1 cellular context compared by ENCODE assay signal in the genomic region with DNA sequence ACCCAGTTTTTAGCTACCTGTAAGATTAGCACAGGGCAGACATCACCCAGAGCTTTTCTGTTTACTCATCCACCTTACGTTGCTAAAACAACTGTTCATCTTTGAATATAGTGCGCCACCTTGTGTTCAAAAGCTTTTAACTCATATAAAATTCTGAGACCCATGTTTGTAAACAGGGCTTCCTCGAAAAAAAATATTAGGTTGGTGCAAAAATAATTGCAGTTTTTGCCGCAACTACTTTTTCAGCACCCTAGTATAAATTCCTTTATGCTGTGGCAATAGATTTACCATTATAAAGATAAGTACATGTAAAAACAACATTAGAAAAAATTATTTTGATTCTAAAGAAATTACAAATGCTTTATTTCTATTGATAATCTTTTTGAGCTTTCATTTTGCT.
TF ChIP-seq lines count a peak whose summit lies in the region.

No MANE protein-coding gene starts in this region.

TF ChIP-seq in IMR-90, 13 proteins besides CTCF, POLR2A, EP300 and RAD21 (continued from another document):
- TF ChIP-seq, protein P1, sequence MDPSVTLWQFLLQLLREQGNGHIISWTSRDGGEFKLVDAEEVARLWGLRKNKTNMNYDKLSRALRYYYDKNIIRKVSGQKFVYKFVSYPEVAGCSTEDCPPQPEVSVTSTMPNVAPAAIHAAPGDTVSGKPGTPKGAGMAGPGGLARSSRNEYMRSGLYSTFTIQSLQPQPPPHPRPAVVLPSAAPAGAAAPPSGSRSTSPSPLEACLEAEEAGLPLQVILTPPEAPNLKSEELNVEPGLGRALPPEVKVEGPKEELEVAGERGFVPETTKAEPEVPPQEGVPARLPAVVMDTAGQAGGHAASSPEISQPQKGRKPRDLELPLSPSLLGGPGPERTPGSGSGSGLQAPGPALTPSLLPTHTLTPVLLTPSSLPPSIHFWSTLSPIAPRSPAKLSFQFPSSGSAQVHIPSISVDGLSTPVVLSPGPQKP (IDR thresholded peaks at IDR 0.05; ENCODE audit: borderline replicate concordance, low read depth, low read length): no peak
- TF ChIP-seq CHD1 (IDR thresholded peaks at IDR 0.05; ENCODE audit: low read depth, low read length) (no peak), FOS (IDR thresholded peaks at IDR 0.05; ENCODE audit: low read depth, low read length) (no peak), SMC3 (IDR thresholded peaks at IDR 0.05; ENCODE audit: low read depth, low read length) (peak; percentile 82), NFE2L2 (IDR thresholded peaks at IDR 0.05; ENCODE audit: low read depth, low read length) (no peak), MAZ (IDR thresholded peaks at IDR 0.05; ENCODE audit: borderline replicate concordance, low read depth, low read length) (no peak)
